8 cellular contexts compared by ENCODE assay signal in genomic region chr6:30723159-30723842, GRCh38. TPM values are rescaled to one million over a fixed set of nuclear protein-coding genes. Genes with fewer than 3 reads are reported as not detected.
DNase-seq lines count a peak whose midpoint lies in the region; ATAC-seq, FAIRE-seq and TF ChIP-seq lines count a peak whose summit lies in the region.
"Not testable (repeated sequence)": the region's sequence is repeated elsewhere in the genome, so short reads cannot be mapped to it uniquely, and the experiment has no call there.

No MANE protein-coding gene starts in this region.

- H3K9me3 Mint-ChIP-seq in CD8-positive, alpha-beta memory T cell; IgD-negative memory B cell; T-helper 1 cell treated with Interleukin-12 subunit alpha and Interleukin-12 subunit beta and Interleukin-4 antibody, amounts not matched to agents 30 μg/mL and 1 μg/mL, for 36 hours; activated naive CD4-positive, alpha-beta T cell treated with anti-CD3 and anti-CD28 coated beads, Interleukin-2, amount 50 U/mL, for 24 hours: not testable (repeated sequence)

- not testable (repeated sequence) for H3K18ac ChIP-seq in H1 (ENCODE audit: extremely low read depth, low read length)

- H3K4me1 ChIP-seq in CD8-positive, alpha-beta memory T cell (ENCODE audit: insufficient read depth, low read length): peaks cover 30% of the 10 kb centered on the region
- H3K4me1 ChIP-seq in H1 (replicated peaks in 1 of 4; ENCODE audit: control insufficient read depth in 3 of 4, insufficient read depth in 4 of 4, low read length in 3 of 4): not testable (repeated sequence)
- H3K4me1 ChIP-seq in kidney (ENCODE audit: control insufficient read depth in 1 of 2, insufficient read depth in 1 of 2, low read depth in 1 of 2, low read length in 2 of 2) (peaks cover 4 to 11% of the 10 kb centered on the region in 2 donors), osteoblast (ENCODE audit: insufficient read depth, low read length) (peaks cover 52% of the 10 kb centered on the region), upper lobe of right lung (peaks cover 32% of the 10 kb centered on the region)

- H3K23me2 ChIP-seq in H1 (ENCODE audit: low read depth, low read length): not testable (repeated sequence)

- TF ChIP-seq RAD21 in H1 (IDR thresholded peaks at IDR 0.05 in 1 of 2, conservative IDR thresholded peaks at IDR 0.05 in 1 of 2; ENCODE audit: low read depth in 2 of 2, low read length in 2 of 2): not testable (repeated sequence)

- H3K4me3 Mint-ChIP-seq in CD8-positive, alpha-beta memory T cell: peak overlapping the region in 4 of 7 donors; percentile 20 to 99 (median 95)
- peak overlapping the region in 2 of 4 donors; percentile 96 to 99 for H3K4me3 Mint-ChIP-seq in IgD-negative memory B cell
- H3K4me3 Mint-ChIP-seq in T-helper 1 cell treated with Interleukin-12 subunit alpha and Interleukin-12 subunit beta and Interleukin-4 antibody, amounts not matched to agents 30 μg/mL and 1 μg/mL, for 36 hours: peak overlapping the region; percentile 99
- peak overlapping the region; percentile 98 for H3K4me3 Mint-ChIP-seq in activated naive CD4-positive, alpha-beta T cell treated with anti-CD3 and anti-CD28 coated beads, Interleukin-2, amount 50 U/mL, for 24 hours

- H3K4me3 ChIP-seq in CD8-positive, alpha-beta memory T cell (ENCODE audit: low read length); kidney (ENCODE audit: low read length in 2 of 2); upper lobe of right lung: not testable (repeated sequence)
- H3K4me3 ChIP-seq in H1 (ENCODE audit: extremely low read depth in 1 of 4, insufficient read depth in 2 of 4, low read depth in 3 of 4, low read length in 4 of 4) (peak overlapping the region in 1 of 4 experiments; percentile 100; a peak in 1 of 8 replicates), osteoblast (ENCODE audit: insufficient read depth, low read length) (peak overlapping the region; percentile 93)

- TF ChIP-seq CTCF in H1 (IDR thresholded peaks at IDR 0.05; ENCODE audit: control extremely low read depth in 1 of 3, insufficient read depth in 1 of 3, low read depth in 1 of 3, low read length in 3 of 3); kidney (IDR thresholded peaks at IDR 0.05; ENCODE audit: borderline replicate concordance, extremely low read depth, insufficient read depth); osteoblast (IDR thresholded peaks at IDR 0.05; ENCODE audit: extremely low read depth, low read depth, low read length); upper lobe of right lung (IDR thresholded peaks at IDR 0.05): not testable (repeated sequence)

- not testable (repeated sequence) for H2AFZ ChIP-seq in H1 (ENCODE audit: low read length); osteoblast (ENCODE audit: low read length)

- peaks cover 6 to 39% of the 10 kb centered on the region in 2 experiments for H3K79me2 ChIP-seq in H1 (ENCODE audit: control insufficient read depth in 1 of 2, insufficient read depth in 2 of 2, low read length in 2 of 2)
- peaks cover 62% of the 10 kb centered on the region for H3K79me2 ChIP-seq in osteoblast (ENCODE audit: insufficient read depth, low read length)

- not testable (repeated sequence) for H3K9me3 ChIP-seq in CD8-positive, alpha-beta memory T cell (ENCODE audit: low read length); H1 (ENCODE audit: insufficient read depth in 2 of 2, low read depth in 1 of 2, low read length in 1 of 2); kidney (ENCODE audit: control insufficient read depth in 1 of 2, low read length in 2 of 2); osteoblast (ENCODE audit: low read depth, low read length); upper lobe of right lung

- H3K9ac ChIP-seq in H1 (replicated peaks in 1 of 4; ENCODE audit: extremely low read depth in 1 of 4, low read depth in 3 of 4, low read length in 3 of 4): not testable (repeated sequence)
- peak overlapping the region in 1 of 2 donors; percentile 52 for H3K9ac ChIP-seq in kidney (ENCODE audit: low read length in 2 of 2)

- peaks cover 36% of the 10 kb centered on the region for H3K36me3 ChIP-seq in CD8-positive, alpha-beta memory T cell (ENCODE audit: insufficient read depth, low read length)
- peaks cover 21 to 48% (median 33%) of the 10 kb centered on the region in 4 experiments for H3K36me3 ChIP-seq in H1 (ENCODE audit: control insufficient read depth in 2 of 4, insufficient read depth in 4 of 4, low read length in 3 of 4)
- peaks cover 22 to 42% of the 10 kb centered on the region in 2 donors for H3K36me3 ChIP-seq in kidney (ENCODE audit: control insufficient read depth in 1 of 2, insufficient read depth in 2 of 2, low read length in 2 of 2)
- H3K36me3 ChIP-seq in osteoblast (ENCODE audit: insufficient read depth, low read length): peaks cover 56% of the 10 kb centered on the region
- peaks cover 61% of the 10 kb centered on the region for H3K36me3 ChIP-seq in upper lobe of right lung

- not testable (repeated sequence) for H2BK15ac ChIP-seq in H1 (ENCODE audit: low read length)

- H3K4me1 Mint-ChIP-seq in CD8-positive, alpha-beta memory T cell: peaks cover 41 to 70% (median 42%) of the 10 kb centered on the region in 3 donors
- H3K4me1 Mint-ChIP-seq in IgD-negative memory B cell: peaks cover 24 to 44% (median 34%) of the 10 kb centered on the region in 3 donors
- H3K4me1 Mint-ChIP-seq in T-helper 1 cell treated with Interleukin-12 subunit alpha and Interleukin-12 subunit beta and Interleukin-4 antibody, amounts not matched to agents 30 μg/mL and 1 μg/mL, for 36 hours (ENCODE audit: low read depth): peaks cover 42% of the 10 kb centered on the region
- peaks cover 45% of the 10 kb centered on the region for H3K4me1 Mint-ChIP-seq in activated naive CD4-positive, alpha-beta T cell treated with anti-CD3 and anti-CD28 coated beads, Interleukin-2, amount 50 U/mL, for 24 hours

- H3K14ac ChIP-seq in H1 (ENCODE audit: insufficient read length): not testable (repeated sequence)

- not testable (repeated sequence) for H4K8ac ChIP-seq in H1 (ENCODE audit: extremely low read depth, insufficient read depth, low read length)

- H3K23ac ChIP-seq in H1 (ENCODE audit: insufficient read length): not testable (repeated sequence)

- not testable (repeated sequence) for FAIRE-seq in H1 (lab: Jason Lieb, UNC); kidney (lab: Jason Lieb, UNC)

- H4K20me1 ChIP-seq in H1 (replicated peaks in 1 of 2; ENCODE audit: control insufficient read depth in 1 of 2, insufficient read depth in 2 of 2, low read length in 2 of 2) (peaks cover 8 to 22% of the 10 kb centered on the region in 2 experiments), osteoblast (ENCODE audit: insufficient read depth, low read length) (peaks cover 48% of the 10 kb centered on the region)

- H4K91ac ChIP-seq in H1 (replicated peaks; ENCODE audit: insufficient read length, low read length): not testable (repeated sequence)

- not testable (repeated sequence) for TF ChIP-seq EP300 in H1 (IDR thresholded peaks at IDR 0.05; ENCODE audit: borderline replicate concordance in 1 of 2, low read depth in 2 of 2, low read length in 2 of 2)

- H2AK5ac ChIP-seq in H1 (ENCODE audit: low read depth, low read length): not testable (repeated sequence)

- H4K5ac ChIP-seq in H1 (ENCODE audit: insufficient read length, low read depth, low read length): not testable (repeated sequence)

- H3K56ac ChIP-seq in H1 (replicated peaks; ENCODE audit: insufficient read length, low read depth, low read length): not testable (repeated sequence)

- not testable (repeated sequence) for H2BK120ac ChIP-seq in H1 (replicated peaks; ENCODE audit: low read depth, low read length)

- ATAC-seq in upper lobe of right lung: not testable (repeated sequence)

- not testable (repeated sequence) for H3K27me3 Mint-ChIP-seq in CD8-positive, alpha-beta memory T cell; IgD-negative memory B cell; T-helper 1 cell treated with Interleukin-12 subunit alpha and Interleukin-12 subunit beta and Interleukin-4 antibody, amounts not matched to agents 30 μg/mL and 1 μg/mL, for 36 hours (ENCODE audit: low read depth); activated naive CD4-positive, alpha-beta T cell treated with anti-CD3 and anti-CD28 coated beads, Interleukin-2, amount 50 U/mL, for 24 hours

- H3K36me3 Mint-ChIP-seq in CD8-positive, alpha-beta memory T cell: peaks cover 3 to 69% (median 20%) of the 10 kb centered on the region in 3 donors
- H3K36me3 Mint-ChIP-seq in IgD-negative memory B cell: not testable (repeated sequence)
- H3K36me3 Mint-ChIP-seq in T-helper 1 cell treated with Interleukin-12 subunit alpha and Interleukin-12 subunit beta and Interleukin-4 antibody, amounts not matched to agents 30 μg/mL and 1 μg/mL, for 36 hours (ENCODE audit: low read depth): peaks cover 60% of the 10 kb centered on the region
- H3K36me3 Mint-ChIP-seq in activated naive CD4-positive, alpha-beta T cell treated with anti-CD3 and anti-CD28 coated beads, Interleukin-2, amount 50 U/mL, for 24 hours: peaks cover 19% of the 10 kb centered on the region

- peak; percentile 33 to 47; a peak in 2 of 3 replicates for TF ChIP-seq POLR2A in H1 (IDR thresholded peaks at IDR 0.05; ENCODE audit: control extremely low read depth in 1 of 2, low read depth in 2 of 2, low read length in 2 of 2)

- not testable (repeated sequence) for H3K27me3 ChIP-seq in CD8-positive, alpha-beta memory T cell (ENCODE audit: insufficient read depth, low read length, poor library complexity, severe bottlenecking); H1 (replicated peaks in 1 of 4; ENCODE audit: control insufficient read depth in 3 of 4, extremely low read depth in 1 of 4, insufficient read depth in 3 of 4, low read length in 3 of 4); osteoblast (ENCODE audit: insufficient read depth, low read length); upper lobe of right lung

- WGBS in H1 (ENCODE audit: extremely low coverage in 1 of 2, insufficient coverage in 1 of 2, insufficient read length in 1 of 2, insufficient replicate concordance in 2 of 2, low coverage in 1 of 2, low lambda C conversion rate in 2 of 2, missing lambda C conversion rate in 1 of 2), 2 experiments: 91% methylated on average over 16 of the region's 16 CpGs; no CpG with 5 or more reads in 1 of the 2 experiments

- H2BK5ac ChIP-seq in H1 (ENCODE audit: low read depth, low read length): not testable (repeated sequence)

- H3K4ac ChIP-seq in H1 (replicated peaks; ENCODE audit: insufficient read length, low read depth, low read length): not testable (repeated sequence)

- not testable (repeated sequence) for H3K79me1 ChIP-seq in H1 (ENCODE audit: low read depth, low read length)

- not testable (repeated sequence) for DNase-seq in CD8-positive, alpha-beta memory T cell; H1 (ENCODE audit: low read depth in 1 of 2, low spot score in 2 of 2); osteoblast (ENCODE audit: insufficient read length, low spot score, missing footprints); upper lobe of right lung
- peak; percentile 66 for DNase-seq in kidney

- H3K4me2 ChIP-seq in H1 (ENCODE audit: insufficient read depth in 1 of 2, low read depth in 2 of 2, low read length in 2 of 2) (peak overlapping the region in 1 of 2 experiments; percentile 73; a peak in 3 of 4 replicates), osteoblast (ENCODE audit: insufficient read depth, low read length) (peak overlapping the region; percentile 93)

- H2BK12ac ChIP-seq in H1 (ENCODE audit: low read depth, low read length): not testable (repeated sequence)

- not testable (repeated sequence) for H2BK20ac ChIP-seq in H1 (ENCODE audit: low read length)

- peak overlapping the region; percentile 73 to 98 (median 94) for H3K27ac Mint-ChIP-seq in CD8-positive, alpha-beta memory T cell
- peak overlapping the region; percentile 94 to 98 (median 98) for H3K27ac Mint-ChIP-seq in IgD-negative memory B cell
- peak overlapping the region; percentile 85 for H3K27ac Mint-ChIP-seq in T-helper 1 cell treated with Interleukin-12 subunit alpha and Interleukin-12 subunit beta and Interleukin-4 antibody, amounts not matched to agents 30 μg/mL and 1 μg/mL, for 36 hours
- H3K27ac Mint-ChIP-seq in activated naive CD4-positive, alpha-beta T cell treated with anti-CD3 and anti-CD28 coated beads, Interleukin-2, amount 50 U/mL, for 24 hours: peak overlapping the region; percentile 95

- H3K27ac ChIP-seq in CD8-positive, alpha-beta memory T cell (ENCODE audit: low read depth, low read length); H1 (ENCODE audit: low read depth, low read length); kidney (ENCODE audit: low read depth in 2 of 2, low read length in 2 of 2): not testable (repeated sequence)
- peak overlapping the region; percentile 83 for H3K27ac ChIP-seq in osteoblast (ENCODE audit: low read depth, low read length)
- peak overlapping the region; percentile 27 for H3K27ac ChIP-seq in upper lobe of right lung

- intact Hi-C loops in kidney (cut with DNase I) (loop anchor here (5.0 kb wide), 1 partner anchor 41 kb away; no protein-coding TSS in a partner anchor), upper lobe of right lung (cut with DNase I) (loop anchor here (2.0 kb wide), 1 partner anchor 44 kb away; no protein-coding TSS in a partner anchor)

- CTCF ChIA-PET in CD8-positive, alpha-beta memory T cell (lab: Charles Lee): interaction anchor here (0.6 to 17.1 kb wide), 32 partner anchors 8 to 363 kb away, joined by 3 to 697 read pairs (median 4); partner anchors contain the start of genes C6orf136, DHX16, FLOT1 and IER3
- CTCF ChIA-PET in H1 (lab: Charles Lee; ENCODE audit: partially characterized antibody): interaction anchor here (0.6 to 8.2 kb wide), 26 partner anchors 9 to 241 kb away, joined by 3 to 61 read pairs (median 6); partner anchors contain the start of genes DHX16 and FLOT1

- POLR2A ChIA-PET in CD8-positive, alpha-beta memory T cell (lab: Charles Lee): interaction anchor here (2.4 to 7.4 kb wide), 3 partner anchors 41 to 108 kb away, joined by 9 to 142 read pairs (median 70); partner anchors contain the start of genes MRPS18B and PPP1R10
- POLR2A ChIA-PET in H1 (lab: Charles Lee; ENCODE audit: partially characterized antibody): interaction anchor here (1.2 to 35.9 kb wide), 17 partner anchors 13 to 159 kb away, joined by 3 to 732 read pairs (median 9); partner anchors contain the start of genes ATAT1, DHX16, FLOT1 and IER3

RNA-seq across cellular contexts. Expression of gene TUBB, which starts 3.1 kb away (rescaled TPM):
- 1,000 to 10,000 TPM; 1,610 to 1,639 TPM for total RNA-seq in CD8-positive, alpha-beta memory T cell
- polyA plus RNA-seq in CD8-positive, alpha-beta memory T cell: 136 TPM
- polyA plus RNA-seq in IgD-negative memory B cell (156 TPM), H1 (2011; rRNA removed) (2,449 and 3,022 TPM in 2 replicates), kidney (ENCODE audit: insufficient read depth, low read depth, low replicate concordance) (197 TPM)
- 1,880 and 1,905 TPM in 2 replicates for total RNA-seq in H1 (2021; fragmentation: NEBNext Ultra II Directional; extraction: Animal tissue kit (Norgen Biotek cat#: 25700))
- polyA plus RNA-seq in H1 (2011; cell fraction: cytosol; rRNA removed): 2,499 TPM
- polyA plus RNA-seq in H1 (2011; cell fraction: nucleus; rRNA removed): 1,900 TPM
- 1,911 to 2,255 TPM (median 2,177 TPM) in 4 replicates for polyA plus RNA-seq in H1 (2012, experiment 1 of 2)
- 2,703 TPM for polyA plus RNA-seq in H1 (2012, experiment 2 of 2)
- 1,525 TPM for polyA plus RNA-seq in H1 (2013, experiment 1 of 2)
- polyA plus RNA-seq in H1 (2013, experiment 2 of 2): 1,520 TPM
- 3,133 and 3,204 TPM in 2 replicates for polyA minus RNA-seq in H1 (2011; rRNA and poly(A)+ RNA removed)
- 961 TPM for polyA minus RNA-seq in H1 (2011; cell fraction: cytosol; rRNA and poly(A)+ RNA removed)
- polyA minus RNA-seq in H1 (2011; cell fraction: nucleus; rRNA and poly(A)+ RNA removed): 586 TPM
- total RNA-seq in kidney (295 TPM), osteoblast (509 and 605 TPM in 2 replicates), upper lobe of right lung (243 TPM)

RNA-seq across cellular contexts. Expression of gene MDC1, which starts 6.2 kb away (rescaled TPM):
- 10 to 100 TPM; 59.4 to 71.1 TPM for total RNA-seq in CD8-positive, alpha-beta memory T cell
- 6.4 TPM for polyA plus RNA-seq in CD8-positive, alpha-beta memory T cell
- polyA plus RNA-seq in IgD-negative memory B cell (4.6 TPM), H1 (2011; rRNA removed) (29.9 and 40.9 TPM in 2 replicates), kidney (ENCODE audit: insufficient read depth, low read depth, low replicate concordance) (9.5 TPM)
- total RNA-seq in H1 (2021; fragmentation: NEBNext Ultra II Directional; extraction: Animal tissue kit (Norgen Biotek cat#: 25700)): 68.0 and 81.1 TPM in 2 replicates
- 19.5 TPM for polyA plus RNA-seq in H1 (2011; cell fraction: cytosol; rRNA removed)
- 95.4 TPM for polyA plus RNA-seq in H1 (2011; cell fraction: nucleus; rRNA removed)
- 49.3 to 109 TPM (median 73.8 TPM) in 4 replicates for polyA plus RNA-seq in H1 (2012, experiment 1 of 2)
- 21.4 TPM for polyA plus RNA-seq in H1 (2012, experiment 2 of 2)
- polyA plus RNA-seq in H1 (2013, experiment 1 of 2): 40.3 TPM
- polyA plus RNA-seq in H1 (2013, experiment 2 of 2): 37.3 TPM
- polyA minus RNA-seq in H1 (2011; rRNA and poly(A)+ RNA removed): 37.3 and 50.7 TPM in 2 replicates
- polyA minus RNA-seq in H1 (2011; cell fraction: cytosol; rRNA and poly(A)+ RNA removed): 23.5 TPM
- 20.3 TPM for polyA minus RNA-seq in H1 (2011; cell fraction: nucleus; rRNA and poly(A)+ RNA removed)
- total RNA-seq in kidney (47.9 TPM), osteoblast (5.1 and 5.3 TPM in 2 replicates), upper lobe of right lung (32.8 TPM)

RNA-seq across cellular contexts. Expression of gene FLOT1, which starts 19.2 kb away (rescaled TPM):
- total RNA-seq in CD8-positive, alpha-beta memory T cell: 100 to 1,000 TPM; 154 to 155 TPM
- polyA plus RNA-seq in CD8-positive, alpha-beta memory T cell: 104 TPM
- polyA plus RNA-seq in IgD-negative memory B cell (97.3 TPM), H1 (2011; rRNA removed) (88.1 and 103 TPM in 2 replicates), kidney (ENCODE audit: insufficient read depth, low read depth, low replicate concordance) (317 TPM)
- 85.4 and 87.5 TPM in 2 replicates for total RNA-seq in H1 (2021; fragmentation: NEBNext Ultra II Directional; extraction: Animal tissue kit (Norgen Biotek cat#: 25700))
- polyA plus RNA-seq in H1 (2011; cell fraction: cytosol; rRNA removed): 116 TPM
- 132 TPM for polyA plus RNA-seq in H1 (2011; cell fraction: nucleus; rRNA removed)
- 75.8 to 101 TPM (median 94.5 TPM) in 4 replicates for polyA plus RNA-seq in H1 (2012, experiment 1 of 2)
- polyA plus RNA-seq in H1 (2012, experiment 2 of 2): 90.1 TPM
- 81.8 TPM for polyA plus RNA-seq in H1 (2013, experiment 1 of 2)
- polyA plus RNA-seq in H1 (2013, experiment 2 of 2): 76.5 TPM
- polyA minus RNA-seq in H1 (2011; rRNA and poly(A)+ RNA removed): 59.5 and 68.5 TPM in 2 replicates
- 44.5 TPM for polyA minus RNA-seq in H1 (2011; cell fraction: cytosol; rRNA and poly(A)+ RNA removed)
- polyA minus RNA-seq in H1 (2011; cell fraction: nucleus; rRNA and poly(A)+ RNA removed): 48.3 TPM
- total RNA-seq in kidney (227 TPM), osteoblast (101 and 114 TPM in 2 replicates), upper lobe of right lung (175 TPM)

RNA-seq across cellular contexts. Expression of gene IER3, which starts 21.0 kb away (rescaled TPM):
- total RNA-seq in CD8-positive, alpha-beta memory T cell: 100 to 1,000 TPM; 267 to 294 TPM
- 0.58 TPM for polyA plus RNA-seq in CD8-positive, alpha-beta memory T cell
- polyA plus RNA-seq in IgD-negative memory B cell (0.73 TPM), H1 (2011; rRNA removed) (11.9 and 13.4 TPM in 2 replicates), kidney (ENCODE audit: insufficient read depth, low read depth, low replicate concordance) (94.3 TPM)
- total RNA-seq in H1 (2021; fragmentation: NEBNext Ultra II Directional; extraction: Animal tissue kit (Norgen Biotek cat#: 25700)): 26.2 and 26.5 TPM in 2 replicates
- 8.0 TPM for polyA plus RNA-seq in H1 (2011; cell fraction: cytosol; rRNA removed)
- 9.2 TPM for polyA plus RNA-seq in H1 (2011; cell fraction: nucleus; rRNA removed)
- 17.7 to 23.2 TPM (median 20.8 TPM) in 4 replicates for polyA plus RNA-seq in H1 (2012, experiment 1 of 2)
- 33.1 TPM for polyA plus RNA-seq in H1 (2012, experiment 2 of 2)
- polyA plus RNA-seq in H1 (2013, experiment 1 of 2): 46.4 TPM
- polyA plus RNA-seq in H1 (2013, experiment 2 of 2): 52.2 TPM
- polyA minus RNA-seq in H1 (2011; rRNA and poly(A)+ RNA removed): 2.4 and 4.3 TPM in 2 replicates
- 11.4 TPM for polyA minus RNA-seq in H1 (2011; cell fraction: cytosol; rRNA and poly(A)+ RNA removed)
- polyA minus RNA-seq in H1 (2011; cell fraction: nucleus; rRNA and poly(A)+ RNA removed): 10.7 TPM
- total RNA-seq in kidney (59.5 TPM), osteoblast (29.5 and 54.6 TPM in 2 replicates), upper lobe of right lung (35.4 TPM)

RNA-seq across cellular contexts. Expression of gene NRM, which starts 32.5 kb away (rescaled TPM):
- total RNA-seq in CD8-positive, alpha-beta memory T cell: 10 to 100 TPM; 28.1 to 29.2 TPM
- 11.7 TPM for polyA plus RNA-seq in CD8-positive, alpha-beta memory T cell
- polyA plus RNA-seq in IgD-negative memory B cell (56.1 TPM), H1 (2011; rRNA removed) (50.4 and 55.4 TPM in 2 replicates), kidney (ENCODE audit: insufficient read depth, low read depth, low replicate concordance) (14.2 TPM)
- 27.3 and 28.0 TPM in 2 replicates for total RNA-seq in H1 (2021; fragmentation: NEBNext Ultra II Directional; extraction: Animal tissue kit (Norgen Biotek cat#: 25700))
- 18.8 TPM for polyA plus RNA-seq in H1 (2011; cell fraction: cytosol; rRNA removed)
- 31.7 TPM for polyA plus RNA-seq in H1 (2011; cell fraction: nucleus; rRNA removed)
- 27.7 to 48.3 TPM (median 41.6 TPM) in 4 replicates for polyA plus RNA-seq in H1 (2012, experiment 1 of 2)
- polyA plus RNA-seq in H1 (2012, experiment 2 of 2): 60.0 TPM
- 92.9 TPM for polyA plus RNA-seq in H1 (2013, experiment 1 of 2)
- 99.7 TPM for polyA plus RNA-seq in H1 (2013, experiment 2 of 2)
- 24.4 and 26.8 TPM in 2 replicates for polyA minus RNA-seq in H1 (2011; rRNA and poly(A)+ RNA removed)
- 21.6 TPM for polyA minus RNA-seq in H1 (2011; cell fraction: cytosol; rRNA and poly(A)+ RNA removed)
- 15.4 TPM for polyA minus RNA-seq in H1 (2011; cell fraction: nucleus; rRNA and poly(A)+ RNA removed)
- total RNA-seq in kidney (14.2 TPM), osteoblast (2.9 and 3.3 TPM in 2 replicates), upper lobe of right lung (9.5 TPM)
